In the genomic region with DNA sequence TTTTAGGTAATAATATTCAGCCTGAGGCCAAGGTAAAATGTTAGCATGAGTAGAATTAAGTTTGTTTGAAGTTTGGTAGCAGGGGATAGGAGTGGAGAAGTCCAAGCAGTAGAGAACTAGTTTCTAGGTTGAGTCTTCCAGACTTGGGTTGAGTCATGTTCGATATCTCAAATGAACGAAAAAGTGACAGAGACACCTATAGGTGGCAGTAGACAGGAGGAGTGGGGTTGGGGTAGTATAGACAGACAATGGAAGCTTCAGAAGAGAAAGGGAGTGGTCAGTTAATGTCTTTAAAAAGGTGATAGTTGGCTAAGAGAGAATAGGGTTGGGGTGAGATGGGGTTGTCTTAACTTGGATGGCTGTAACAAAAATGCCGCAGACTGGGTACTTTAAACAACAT, we compare ENCODE assay signal across 28 cellular contexts. TPM values are rescaled to one million over a fixed set of nuclear protein-coding genes. Genes with fewer than 3 reads are reported as not detected.
DNase-seq lines count a peak whose midpoint lies in the region; ATAC-seq and TF ChIP-seq lines count a peak whose summit lies in the region.
"Had no signal": no experiment of that assay in that cellular context is flagged by ENCODE, and none has a peak within 500 bp of the region (broad histone marks: within the 10 kb centered on the region; RNA-seq: fewer than 3 reads in every experiment).

No MANE protein-coding gene starts in this region.

- peaks cover 11% of the 10 kb centered on the region for H3K4me1 ChIP-seq in PC-3 (ENCODE audit: insufficient read depth, low read length)
- H3K4me1 ChIP-seq: breast epithelium, Peyer's patch, right atrium auricular region, tibial artery had no signal

- no peaks in the 10 kb centered on the region for H3K36me3 ChIP-seq in PC-3 (ENCODE audit: low read depth, low read length)
- H3K36me3 ChIP-seq: breast epithelium, MG63, Peyer's patch, right atrium auricular region, tibial artery had no signal

- no peaks in the 10 kb centered on the region for H3K27me3 ChIP-seq in PC-3 (ENCODE audit: low read length)
- H3K27me3 ChIP-seq: breast epithelium, MG63, Peyer's patch, right atrium auricular region, tibial artery had no signal

- no peak overlapping the region for H3K27ac ChIP-seq in PC-3 (ENCODE audit: low read length)
- H3K27ac ChIP-seq: breast epithelium, Peyer's patch, right atrium auricular region, tibial artery had no signal

- no peak for ATAC-seq in PC-3
- no peak for ATAC-seq in left lobe of liver
- ATAC-seq: activated T-cell treated with anti-CD3 and anti-CD28 coated beads, Interleukin-2, amount 50 U/mL, for 4 hours; stimulated activated naive CD8-positive, alpha-beta T cell treated with anti-CD3 and anti-CD28 coated beads, Interleukin-15, amount 100 ng/mL, for 72 hours; T-cell had no signal

- H3F3A ChIP-seq in PC-3 (ENCODE audit: low read length, unreplicated experiment): no peaks in the 10 kb centered on the region

- CTCF ChIA-PET in PC-3 (lab: Charles Lee): no interaction called here
- CTCF ChIA-PET in activated naive CD4-positive, alpha-beta T cell treated with anti-CD3 and anti-CD28 coated beads, Interleukin-2, amount 10 ng/mL, durations not matched to agents 7 days and 5 days (lab: Charles Lee): no interaction called here

- H3K4me3 Mint-ChIP-seq in activated naive CD4-positive, alpha-beta T cell treated with anti-CD3 and anti-CD28 coated beads, Interleukin-2, amount 10 ng/mL, durations not matched to agents 7 days and 5 days: no peak overlapping the region
- H3K4me3 Mint-ChIP-seq: activated T-cell treated with anti-CD3 and anti-CD28 coated beads, Interleukin-2, amount 50 U/mL, for 4 hours; B cell; memory B cell; naive B cell; stimulated activated naive CD8-positive, alpha-beta T cell treated with anti-CD3 and anti-CD28 coated beads, Interleukin-15, amount 100 ng/mL, for 72 hours; T-cell had no signal

- no peak overlapping the region for H3K4me2 ChIP-seq in PC-3 (ENCODE audit: low read length)

- peak; percentile 28; the same call in 1 of the 2 replicates for TF ChIP-seq CTCF in PC-3 (conservative IDR thresholded peaks at IDR 0.05; ENCODE audit: low read depth, low read length)

- H3K9me2 ChIP-seq in PC-3 (replicated peaks; ENCODE audit: low read length): no peaks in the 10 kb centered on the region

- H3K27ac Mint-ChIP-seq in activated naive CD4-positive, alpha-beta T cell treated with anti-CD3 and anti-CD28 coated beads, Interleukin-2, amount 10 ng/mL, durations not matched to agents 7 days and 5 days: no peak overlapping the region
- H3K27ac Mint-ChIP-seq: B cell; memory B cell; stimulated activated naive CD8-positive, alpha-beta T cell treated with anti-CD3 and anti-CD28 coated beads, Interleukin-15, amount 100 ng/mL, for 72 hours; T-cell had no signal

- BruUV-seq in PC-3 (replicated peaks; lab: Mats Ljungman, UMichigan): no TSS peak

- no peaks in the 10 kb centered on the region for H4K20me1 ChIP-seq in PC-3 (ENCODE audit: low read length)

- intact Hi-C loops in PC-3 (cut with micrococcal nuclease): no loop called here

- no peak overlapping the region for H3K4me3 ChIP-seq in PC-3 (ENCODE audit: low read length)
- H3K4me3 ChIP-seq: breast epithelium, MG63, Peyer's patch, right atrium auricular region, tibial artery had no signal

- DNase-seq in NCI-H82 (lab: John Stamatoyannopoulos, UW) (peak; percentile 5), NCI-H82 treated with DMSO at 0.1 percent for 48 hours (lab: John Stamatoyannopoulos, UW; ENCODE audit: unreplicated experiment) (no peak), PC-3 (no peak), middle frontal gyrus (ENCODE audit: extremely low spot score, low spot score) (no peak), left lobe of liver (ENCODE audit: low spot score) (no peak), germinal center (ENCODE audit: low spot score) (no peak)
- DNase-seq in activated naive CD4-positive, alpha-beta T cell treated with anti-CD3 and anti-CD28 coated beads, Interleukin-2, amount 10 ng/mL, durations not matched to agents 7 days and 5 days: no peak
- DNase-seq: activated naive CD4-positive, alpha-beta T cell treated with Interleukin-2 at 50 U/mL for 16 hours; activated T-cell treated with anti-CD3 and anti-CD28 coated beads, Interleukin-2, amount 50 U/mL, for 4 hours; amniotic stem cell; COR-L47; cortex of kidney; EL; MG63; naive B cell; NCI-H526 treated with DMSO at 0.1 percent for 48 hours; Peyer's patch; stimulated activated CD4-positive, alpha-beta T cell treated with anti-CD3 and anti-CD28 coated beads, Interleukin-12 subunit alpha, Interleukin-12 subunit beta, amount 100 ng/mL, for 4 hours; stimulated activated naive CD8-positive, alpha-beta T cell treated with anti-CD3 and anti-CD28 coated beads, Interleukin-15, amount 100 ng/mL, for 72 hours; T-cell; tibial artery had no signal

- no peaks in the 10 kb centered on the region for H3K4me1 Mint-ChIP-seq in activated naive CD4-positive, alpha-beta T cell treated with anti-CD3 and anti-CD28 coated beads, Interleukin-2, amount 10 ng/mL, durations not matched to agents 7 days and 5 days
- H3K4me1 Mint-ChIP-seq: B cell; memory B cell; naive B cell; stimulated activated naive CD8-positive, alpha-beta T cell treated with anti-CD3 and anti-CD28 coated beads, Interleukin-15, amount 100 ng/mL, for 72 hours; T-cell had no signal

- no peaks in the 10 kb centered on the region for H3K9me3 ChIP-seq in PC-3 (ENCODE audit: low read length)
- H3K9me3 ChIP-seq: breast epithelium, MG63, Peyer's patch, right atrium auricular region, tibial artery had no signal

- no peaks in the 10 kb centered on the region for H3K79me2 ChIP-seq in PC-3 (ENCODE audit: low read length)

- POLR2A ChIA-PET in PC-3 (lab: Charles Lee; ENCODE audit: unreplicated experiment): no interaction called here

- no peak for TF ChIP-seq EP300 in Ishikawa (IDR thresholded peaks at IDR 0.05; ENCODE audit: borderline replicate concordance)

- H3K9ac ChIP-seq in PC-3 (ENCODE audit: low read length): no peak overlapping the region

- H2AFZ ChIP-seq in PC-3 (ENCODE audit: low read length): no peak overlapping the region

- TF ChIP-seq RAD21 in Ishikawa (IDR thresholded peaks at IDR 0.05; ENCODE audit: low read depth): peak; percentile 10; the same call in 1 of the 2 replicates

- no peaks in the 10 kb centered on the region for H3K36me3 Mint-ChIP-seq in activated naive CD4-positive, alpha-beta T cell treated with anti-CD3 and anti-CD28 coated beads, Interleukin-2, amount 10 ng/mL, durations not matched to agents 7 days and 5 days
- H3K36me3 Mint-ChIP-seq: memory B cell, naive B cell, T-cell had no signal

- no peaks in the 10 kb centered on the region for H3K9me3 Mint-ChIP-seq in activated naive CD4-positive, alpha-beta T cell treated with anti-CD3 and anti-CD28 coated beads, Interleukin-2, amount 10 ng/mL, durations not matched to agents 7 days and 5 days
- H3K9me3 Mint-ChIP-seq: activated T-cell treated with anti-CD3 and anti-CD28 coated beads, Interleukin-2, amount 50 U/mL, for 4 hours; memory B cell; naive B cell had no signal

- no peaks in the 10 kb centered on the region for H3K27me3 Mint-ChIP-seq in activated naive CD4-positive, alpha-beta T cell treated with anti-CD3 and anti-CD28 coated beads, Interleukin-2, amount 10 ng/mL, durations not matched to agents 7 days and 5 days
- H3K27me3 Mint-ChIP-seq: T-cell had no signal

TF ChIP-seq in Ishikawa, 13 proteins besides CTCF, POLR2A, EP300 and RAD21:
- TF ChIP-seq CEBPB (IDR thresholded peaks at IDR 0.05) (no peak), YY1 (IDR thresholded peaks at IDR 0.05; ENCODE audit: low read depth) (no peak), ZBTB7A (IDR thresholded peaks at IDR 0.05; ENCODE audit: low read depth) (no peak)
- TF ChIP-seq, protein P1, sequence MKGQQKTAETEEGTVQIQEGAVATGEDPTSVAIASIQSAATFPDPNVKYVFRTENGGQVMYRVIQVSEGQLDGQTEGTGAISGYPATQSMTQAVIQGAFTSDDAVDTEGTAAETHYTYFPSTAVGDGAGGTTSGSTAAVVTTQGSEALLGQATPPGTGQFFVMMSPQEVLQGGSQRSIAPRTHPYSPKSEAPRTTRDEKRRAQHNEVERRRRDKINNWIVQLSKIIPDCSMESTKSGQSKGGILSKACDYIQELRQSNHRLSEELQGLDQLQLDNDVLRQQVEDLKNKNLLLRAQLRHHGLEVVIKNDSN (IDR thresholded peaks at IDR 0.05): no peak

RNA-seq across cellular contexts. Expression of gene EMCN, which starts 58.7 kb away (rescaled TPM):
- total RNA-seq in PC-3 (2014; rRNA removed): not detected in 2 replicates
- 1.8 TPM for total RNA-seq in left lobe of liver
- total RNA-seq: activated CD8-positive, alpha-beta memory T cell treated with anti-CD3 and anti-CD28 coated beads for 36 hours; activated T-cell treated with anti-CD3 and anti-CD28 coated beads, Interleukin-2, amount 50 U/mL, for 4 hours; B cell; osteoblast had no signal
